ENCODE assay signal across 8 cellular contexts in genomic region chr2:197378494-197378972, GRCh38. TPM values are rescaled to one million over a fixed set of nuclear protein-coding genes. Genes with fewer than 3 reads are reported as not detected.
A peak's percentile ranks its signal among the peaks of the same experiment; 100 is the strongest.
DNase-seq lines count a peak whose midpoint lies in the region; ATAC-seq, FAIRE-seq and TF ChIP-seq lines count a peak whose summit lies in the region.

No MANE protein-coding gene starts in this region.

- H3K27ac ChIP-seq in pancreas, result no peak overlapping the region
- H3K27ac ChIP-seq in transverse colon, result no peak overlapping the region

- no peaks in the 10 kb centered on the region for H3K9me3 ChIP-seq in pancreas
- no peaks in the 10 kb centered on the region for H3K9me3 ChIP-seq in transverse colon

- H3K27me3 ChIP-seq in pancreas (no peaks in the 10 kb centered on the region), transverse colon (no peaks in the 10 kb centered on the region)

- intact Hi-C loops in pancreas (cut with DNase I), result loop anchor here in 2 of 3 donors (5.0 to 10.0 kb wide), 2 partner anchors 191 to 264 kb away; no protein-coding TSS in a partner anchor
- intact Hi-C loops in transverse colon (cut with DNase I; ENCODE audit: low total_unique reads), result loop anchor here (5.0 kb wide), 1 partner anchor 266 kb away; no protein-coding TSS in a partner anchor

- FAIRE-seq in frontal cortex (lab: Jason Lieb, UNC) (no peak), pancreas (lab: Jason Lieb, UNC) (peak; percentile 13)

- TF ChIP-seq CTCF in pancreas (IDR thresholded peaks at IDR 0.05) (peak; percentile 8 to 67 (median 52)), transverse colon (IDR thresholded peaks at IDR 0.05) (peak; percentile 71 to 85 (median 73))

- TF ChIP-seq POLR2A in transverse colon (IDR thresholded peaks at IDR 0.05), result no peak

- in situ Hi-C loops in KBM-7 (cut with MboI; ENCODE audit: low pct_unique_long_range_greater_than_20kb, low sequenced_read_pairs) (no loop called here), transverse colon (cut with MboI; ENCODE audit: low pct_ligation_motif_present in 1 of 4, low pct_unique_long_range_greater_than_20kb in 1 of 4, low sequenced_read_pairs in 3 of 4) (loop anchor here in 3 of 4 donors (5.0 to 25.0 kb wide), 5 partner anchors 186 to 591 kb away; partner anchors contain the start of gene GTF3C3 (in 1 of the 3))

- no peak for TF ChIP-seq EP300 in transverse colon (IDR thresholded peaks at IDR 0.05; ENCODE audit: low read depth)

- H3K36me3 ChIP-seq in pancreas (no peaks in the 10 kb centered on the region), transverse colon (no peaks in the 10 kb centered on the region)

- H3K4me3 ChIP-seq in pancreas (no peak overlapping the region), transverse colon (no peak overlapping the region)

- H3K4me1 ChIP-seq in pancreas (peaks cover 0 to 3% (median 0%) of the 10 kb centered on the region in 3 donors), transverse colon (peaks cover 0 to 3% (median 0%) of the 10 kb centered on the region in 4 donors)

- ATAC-seq in pancreas (peak; percentile 81 to 98 (median 94)), HG03520 (IDR thresholded peaks at IDR 0.05; ENCODE audit: unreplicated experiment) (no peak)

- 12 to 14% methylated on average over 11 of the region's 11 CpGs for WGBS in pancreas, 2 donors
- WGBS in transverse colon (ENCODE audit: low coverage in 1 of 2), 2 donors, result 17 to 28% methylated on average over 1 to 11 of the region's 11 CpGs

- DNase-seq in EH (ENCODE audit: low read depth) (peak; percentile 59), KBM-7 (peak; percentile 51), RKO (ENCODE audit: low spot score) (peak; percentile 62), frontal cortex (ENCODE audit: low spot score in 2 of 2) (peak; percentile 49 to 65), pancreas (peak in 4 of 6 donors; percentile 23 to 59 (median 32)), transverse colon (peak; percentile 52)
- peak; percentile 25 for DNase-seq in activated effector memory CD4-positive, alpha-beta T cell treated with Interleukin-2 at 50 U/mL for 16 hours

RNA-seq across cellular contexts. Expression of gene SF3B1, which starts 56.3 kb away (rescaled TPM):
- 250 TPM for total RNA-seq in frontal cortex
- total RNA-seq in pancreas, result 100 to 1,000 TPM in 4 of 6 donors, 10 to 100 TPM in 2; 75.8 to 169 (median 121) TPM
- 100 to 1,000 TPM; 173 to 277 TPM for polyA plus RNA-seq in pancreas
- 100 to 1,000 TPM; 282 to 531 (median 394) TPM for total RNA-seq in transverse colon
